ENCODE assay signal across 8 cellular contexts in the genomic region with DNA sequence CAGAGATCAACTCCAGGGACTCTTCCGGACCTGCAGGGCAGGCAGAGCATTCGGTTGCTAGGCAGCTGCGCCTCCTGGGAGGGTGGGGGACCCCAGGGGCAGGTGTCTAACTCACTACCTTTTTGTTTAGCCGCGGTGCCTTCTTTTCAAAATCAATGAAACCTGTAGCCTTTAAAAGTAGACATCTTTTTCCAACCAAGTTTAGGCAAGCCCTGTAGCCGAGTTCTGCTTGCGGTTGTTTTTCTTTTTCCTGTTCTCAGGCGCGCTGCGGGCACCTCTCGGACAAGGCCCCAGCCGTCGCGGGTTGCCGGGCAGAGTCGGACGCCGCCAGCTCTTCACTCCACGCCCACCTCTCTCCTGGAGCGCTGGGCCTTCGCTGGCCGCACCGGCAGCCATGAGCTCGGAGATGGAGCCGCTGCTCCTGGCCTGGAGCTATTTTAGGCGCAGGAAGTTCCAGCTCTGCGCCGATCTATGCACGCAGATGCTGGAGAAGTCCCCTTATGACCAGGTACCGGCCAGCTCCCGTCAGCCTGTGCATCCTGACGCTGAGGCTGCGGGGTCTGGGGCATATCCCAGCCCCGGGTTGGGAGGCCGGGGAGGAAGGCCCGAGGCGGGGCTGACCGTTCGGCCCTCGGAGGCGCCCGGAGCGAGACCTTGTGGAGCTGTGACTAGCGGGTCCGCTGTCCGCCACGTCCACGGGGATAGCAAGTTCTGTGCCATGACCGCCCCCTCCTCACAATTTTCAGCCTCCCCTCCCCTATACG. TPM values are rescaled to one million over a fixed set of nuclear protein-coding genes. Genes with fewer than 3 reads are reported as not detected.
DNase-seq lines count a peak whose midpoint lies in the region; ATAC-seq, FAIRE-seq and TF ChIP-seq lines count a peak whose summit lies in the region.

A gene (plus strand): TSS at position 338 of the 764 bp plus-strand sequence. CDS start 57 bp downstream, at position 395.

- H4K20me1 ChIP-seq in HepG2 (ENCODE audit: insufficient read depth, low read length): no peaks in the 10 kb centered on the region

- H2AFZ ChIP-seq in HepG2 (ENCODE audit: low read length): peak within 1 kb of the TSS; percentile 97

- no peak for TF ChIP-seq RAD21 in HepG2 (CRISPR knock-in tag; IDR thresholded peaks at IDR 0.05)

- H3K4me3 ChIP-seq in HepG2 (replicated peaks in 1 of 3; ENCODE audit: insufficient read depth in 1 of 3, low read depth in 2 of 3, low read length in 3 of 3): peak within 1 kb of the TSS; percentile 78 to 89 (median 88)

- peak; percentile 12; the same call in 1 of the 2 replicates for TF ChIP-seq CTCF in HepG2 (CRISPR knock-in tag; IDR thresholded peaks at IDR 0.05)

- no peaks in the 10 kb centered on the region for H3K36me3 ChIP-seq in HepG2 (replicated peaks in 1 of 2; ENCODE audit: control insufficient read depth in 1 of 2, insufficient read depth in 2 of 2, low read length in 2 of 2)

- peaks cover 8% of the 10 kb centered on the region for H3K79me2 ChIP-seq in HepG2 (ENCODE audit: insufficient read depth, low read length)

- peak within 1 kb of the TSS; percentile 82 for H3K27ac ChIP-seq in HepG2 (ENCODE audit: extremely low read length, insufficient read depth, low read length)

- DNase-seq in CD1c-positive myeloid dendritic cell (ENCODE audit: extremely low spot score) (peak; percentile 93), NCI-H774 (lab: John Stamatoyannopoulos, UW) (peak; percentile 90), dermis microvascular lymphatic vessel endothelial cell (ENCODE audit: low read depth in 2 of 2) (peak; percentile 80 to 92), HepG2 (ENCODE audit: low spot score) (peak; percentile 80)
- DNase-seq in activated CD4-positive, alpha-beta T cell treated with anti-CD3 and anti-CD28 coated beads, Interleukin-2, amount 50 U/mL, for 48 hours: peak; percentile 79 to 85
- DNase-seq in stimulated activated CD4-positive, alpha-beta T cell treated with anti-CD3 and anti-CD28 coated beads, Interleukin-2, amount 100 ng/mL, for 48 hours: peak; percentile 71 to 76

- intact Hi-C loops in HepG2 (cut with micrococcal nuclease; ENCODE audit: unreplicated experiment): loop anchor here (10.0 kb wide), 1 partner anchor 1950 kb away; no protein-coding TSS in a partner anchor

- FAIRE-seq in HepG2 (lab: Jason Lieb, UNC): peak; percentile 94

- CTCF ChIA-PET in HepG2 (lab: Yijun Ruan, JAX; ENCODE audit: low intra/inter-chr PET ratio, low total read pairs): no interaction called here

- TF ChIP-seq EP300 in HepG2 (IDR thresholded peaks at IDR 0.05; ENCODE audit: low read depth in 2 of 2, low read length in 2 of 2) (no peak; a peak in 1 of 4 replicates), HepG2 (CRISPR knock-in tag; IDR thresholded peaks at IDR 0.05; ENCODE audit: borderline replicate concordance) (no peak)

- H3K4me1 ChIP-seq in HepG2 (ENCODE audit: insufficient read depth, low read length): peaks cover 37% of the 10 kb centered on the region

- no TSS peak for BruUV-seq in HepG2 (replicated peaks; lab: Mats Ljungman, UMichigan)

- WGBS in HepG2 (ENCODE audit: low lambda C conversion rate): 1% methylated on average over 29 of the region's 50 CpGs

- H3K27me3 ChIP-seq in HepG2 (ENCODE audit: control insufficient read depth in 1 of 2, insufficient read depth in 2 of 2, low read length in 2 of 2): no peaks in the 10 kb centered on the region

- in situ Hi-C loops in HepG2 (cut with HindIII; ENCODE audit: extremely low pct_ligation_motif_present, low pct_unique_long_range_greater_than_20kb): no loop called here

- peak; percentile 91 to 93 for TF ChIP-seq POLR2A in HepG2 (IDR thresholded peaks at IDR 0.05; ENCODE audit: insufficient read depth in 1 of 2, low read depth in 2 of 2, low read length in 2 of 2)

- H3K9ac ChIP-seq in HepG2 (ENCODE audit: insufficient read depth, low read depth, low read length): peak within 1 kb of the TSS; percentile 81

- peak; percentile 99 for ATAC-seq in GM19397 (IDR thresholded peaks at IDR 0.05; ENCODE audit: unreplicated experiment)
- peak; percentile 93 for ATAC-seq in HG03565 (IDR thresholded peaks at IDR 0.05; ENCODE audit: unreplicated experiment)
- ATAC-seq in HepG2: peak; percentile 99

- H3K4me2 ChIP-seq in HepG2 (ENCODE audit: low read depth, low read length): peak within 1 kb of the TSS; percentile 92

- POLR2A ChIA-PET in HepG2 (lab: Yijun Ruan, JAX): interaction anchor here (1.2 to 1.5 kb wide), 5 partner anchors 12 to 188 kb away, joined by 3 to 6 read pairs (median 4); a partner anchor contains a TSS

- no peaks in the 10 kb centered on the region for H3K9me3 ChIP-seq in HepG2 (ENCODE audit: low read length)

TF ChIP-seq in HepG2, 621 proteins besides CTCF, POLR2A, EP300 and RAD21 (continues in another document):
- no peak for TF ChIP-seq ZNF235 (CRISPR knock-in tag; IDR thresholded peaks at IDR 0.05; ENCODE audit: borderline replicate concordance)
- TF ChIP-seq REXO4 (CRISPR knock-in tag; IDR thresholded peaks at IDR 0.05; ENCODE audit: borderline replicate concordance): no peak
- no peak for TF ChIP-seq ZNF34 (CRISPR knock-in tag; IDR thresholded peaks at IDR 0.05; ENCODE audit: borderline replicate concordance)
- no peak for TF ChIP-seq ZNF224 (CRISPR knock-in tag; IDR thresholded peaks at IDR 0.05)
- no peak for TF ChIP-seq ZNF775 (CRISPR knock-in tag; IDR thresholded peaks at IDR 0.05; ENCODE audit: borderline replicate concordance)
- TF ChIP-seq ATM (IDR thresholded peaks at IDR 0.05; ENCODE audit: borderline replicate concordance): no peak
- TF ChIP-seq, protein P1, sequence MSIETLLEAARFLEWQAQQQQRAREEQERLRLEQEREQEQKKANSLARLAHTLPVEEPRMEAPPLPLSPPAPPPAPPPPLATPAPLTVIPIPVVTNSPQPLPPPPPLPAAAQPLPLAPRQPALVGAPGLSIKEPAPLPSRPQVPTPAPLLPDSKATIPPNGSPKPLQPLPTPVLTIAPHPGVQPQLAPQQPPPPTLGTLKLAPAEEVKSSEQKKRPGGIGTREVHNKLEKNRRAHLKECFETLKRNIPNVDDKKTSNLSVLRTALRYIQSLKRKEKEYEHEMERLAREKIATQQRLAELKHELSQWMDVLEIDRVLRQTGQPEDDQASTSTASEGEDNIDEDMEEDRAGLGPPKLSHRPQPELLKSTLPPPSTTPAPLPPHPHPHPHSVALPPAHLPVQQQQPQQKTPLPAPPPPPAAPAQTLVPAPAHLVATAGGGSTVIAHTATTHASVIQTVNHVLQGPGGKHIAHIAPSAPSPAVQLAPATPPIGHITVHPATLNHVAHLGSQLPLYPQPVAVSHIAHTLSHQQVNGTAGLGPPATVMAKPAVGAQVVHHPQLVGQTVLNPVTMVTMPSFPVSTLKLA (IDR thresholded peaks at IDR 0.05): no peak

RNA-seq across cellular contexts. Expression of the gene that starts here (rescaled TPM):
- 9.6 and 11.8 TPM in 2 replicates for total RNA-seq in dermis microvascular lymphatic vessel endothelial cell
- total RNA-seq in HepG2 (2016; rRNA removed; fragmentation: Illumina TruSeq; extraction: Trizol): 13.8 and 19.5 TPM in 2 replicates
- 4.7 and 5.9 TPM in 2 replicates for total RNA-seq in HepG2 (2016; cell fraction: cytosol; rRNA removed; fragmentation: Illumina TruSeq; extraction: Trizol; ENCODE audit: low read depth)
- total RNA-seq in HepG2 (2016; cell fraction: insoluble cytoplasmic fraction; rRNA removed; fragmentation: Illumina TruSeq; extraction: Trizol): 15.2 and 20.3 TPM in 2 replicates
- total RNA-seq in HepG2 (2016; cell fraction: membrane; rRNA removed; fragmentation: Illumina TruSeq; extraction: Trizol): 6.1 and 7.5 TPM in 2 replicates
- total RNA-seq in HepG2 (2016; cell fraction: nucleus; rRNA removed; fragmentation: Illumina TruSeq; extraction: Trizol): 8.4 and 14.7 TPM in 2 replicates
- 15.0 and 15.2 TPM in 2 replicates for polyA plus RNA-seq in HepG2 (2011; rRNA removed)
- 9.4 and 10.7 TPM in 2 replicates for polyA plus RNA-seq in HepG2 (2011; cell fraction: cytosol; rRNA removed)
- polyA plus RNA-seq in HepG2 (2011; cell fraction: nucleus; rRNA removed): 12.5 and 15.5 TPM in 2 replicates
- polyA plus RNA-seq in HepG2 (2012): 7.1 and 9.5 TPM in 2 replicates
- 0.93 and 1.3 TPM in 2 replicates for polyA plus RNA-seq in HepG2 (2016; cell fraction: cytosol; fragmentation: Illumina TruSeq; extraction: Trizol; ENCODE audit: low read depth)
- polyA plus RNA-seq in HepG2 (2016; cell fraction: insoluble cytoplasmic fraction; fragmentation: Illumina TruSeq; extraction: Trizol; ENCODE audit: low read depth): 18.7 and 20.3 TPM in 2 replicates
- 2.8 and 3.7 TPM in 2 replicates for polyA plus RNA-seq in HepG2 (2016; cell fraction: membrane; fragmentation: Illumina TruSeq; extraction: Trizol; ENCODE audit: low read depth)
- 14.3 and 14.7 TPM in 2 replicates for polyA plus RNA-seq in HepG2 (2016; cell fraction: nucleus; fragmentation: Illumina TruSeq; extraction: Trizol; ENCODE audit: insufficient read depth, low read depth)
- polyA minus RNA-seq in HepG2 (2011; rRNA and poly(A)+ RNA removed; ENCODE audit: low replicate concordance): 8.8 and 14.1 TPM in 2 replicates
- polyA minus RNA-seq in HepG2 (2011; cell fraction: cytosol; rRNA and poly(A)+ RNA removed): 11.0 and 11.3 TPM in 2 replicates
- polyA minus RNA-seq in HepG2 (2011; cell fraction: nucleus; rRNA and poly(A)+ RNA removed): 11.1 and 12.2 TPM in 2 replicates

Comparison
In these comparisons a context has a peak if more than half of its experiments do, and no peak if none do; other contexts are left out.
1. Peak in every context shown above with its lines: DNase-seq, ATAC-seq, H3K4me3 ChIP-seq and H3K27ac ChIP-seq.